In genomic region chr19:4007836-4008539, GRCh38 we compare ENCODE assay signal across 8 cellular contexts.
DNase-seq lines count a peak whose midpoint lies in the region; ATAC-seq and TF ChIP-seq lines count a peak whose summit lies in the region.

No MANE protein-coding gene starts in this region.

- no peak for TF ChIP-seq CTCF in astrocyte of the cerebellum (IDR thresholded peaks at IDR 0.05; ENCODE audit: low read depth, low read length, missing control alignments)

- peak overlapping the region; percentile 93 to 99 (median 96) for H3K4me2 ChIP-seq in BLaER1 treated with 17β-estradiol and CSF1 and Interleukin-3, amounts not matched to agents 10 nM and 100 nM

- peak overlapping the region; percentile 51 to 86 (median 78); a peak in 21 of 22 replicates for H3K27ac ChIP-seq in BLaER1 treated with 17β-estradiol and CSF1 and Interleukin-3, amounts not matched to agents 10 nM and 100 nM

- in situ Hi-C loops in astrocyte of the cerebellum (cut with HindIII; ENCODE audit: low sequenced_read_pairs), result no loop called here

- DNase-seq in NAMALWA (ENCODE audit: low spot score) (peak; percentile 31), astrocyte of the cerebellum (ENCODE audit: low read depth) (no peak), iris pigment epithelial cell (ENCODE audit: low read depth) (peak; percentile 31), middle frontal gyrus (ENCODE audit: extremely low spot score, low spot score) (no peak)
- DNase-seq in stimulated activated CD4-positive, alpha-beta T cell treated with anti-CD3 and anti-CD28 coated beads, Interleukin-4, amount 100 ng/mL, for 24 hours, result peak; percentile 30

- peaks cover 24 to 39% (median 32%) of the 10 kb centered on the region in 10 experiments for H3K4me1 ChIP-seq in BLaER1 treated with 17β-estradiol and CSF1 and Interleukin-3, amounts not matched to agents 10 nM and 100 nM

- H3K9ac ChIP-seq in BLaER1 treated with 17β-estradiol and CSF1 and Interleukin-3, amounts not matched to agents 10 nM and 100 nM, result peak overlapping the region; percentile 82 to 91 (median 85)

- ATAC-seq in GM19438 (IDR thresholded peaks at IDR 0.05; ENCODE audit: low read depth, unreplicated experiment) (peak; percentile 6), HG02588 (IDR thresholded peaks at IDR 0.05; ENCODE audit: unreplicated experiment) (no peak)

- peaks cover 43 to 51% (median 48%) of the 10 kb centered on the region in 11 experiments for H4K20me1 ChIP-seq in BLaER1 treated with 17β-estradiol and CSF1 and Interleukin-3, amounts not matched to agents 10 nM and 100 nM

- H3K36me3 ChIP-seq in BLaER1 treated with 17β-estradiol and CSF1 and Interleukin-3, amounts not matched to agents 10 nM and 100 nM, result peaks cover 17 to 31% (median 26%) of the 10 kb centered on the region in 11 experiments

- peak overlapping the region; percentile 79 to 97 (median 92) for H3K4me3 ChIP-seq in BLaER1 treated with 17β-estradiol and CSF1 and Interleukin-3, amounts not matched to agents 10 nM and 100 nM
- peak overlapping the region; percentile 90 for H3K4me3 ChIP-seq in astrocyte of the cerebellum (ENCODE audit: low read depth, low read length)

- no peaks in the 10 kb centered on the region for H3K9me3 ChIP-seq in BLaER1 treated with 17β-estradiol and CSF1 and Interleukin-3, amounts not matched to agents 10 nM and 100 nM (replicated peaks in 1 of 11)

- no peaks in the 10 kb centered on the region for H3K27me3 ChIP-seq in BLaER1 treated with 17β-estradiol and CSF1 and Interleukin-3, amounts not matched to agents 10 nM and 100 nM

Comparison
In these comparisons a context has a peak if more than half of its experiments do, and no peak if none do; other contexts are left out.
1. DNase-seq: peak in NAMALWA (single experiment), iris pigment epithelial cell (single experiment) and stimulated activated CD4-positive, alpha-beta T cell treated with anti-CD3 and anti-CD28 coated beads, Interleukin-4, amount 100 ng/mL, for 24 hours (single experiment); none in astrocyte of the cerebellum (single experiment) and middle frontal gyrus (single experiment).